In genomic region chr6:146315321-146316254, GRCh38 we compare ENCODE assay signal across 16 cellular contexts.
DNase-seq lines count a peak whose midpoint lies in the region; ATAC-seq lines count a peak whose summit lies in the region.
"Had no signal": no experiment of that assay in that cellular context is flagged by ENCODE, and none has a peak within 500 bp of the region (broad histone marks: within the 10 kb centered on the region; RNA-seq: fewer than 3 reads in every experiment).

No MANE protein-coding gene starts in this region.

- no peaks in the 10 kb centered on the region for H3K9me3 ChIP-seq in HAP-1
- H3K9me3 ChIP-seq: BLaER1 had no signal

- no peak for ATAC-seq in left colon
- ATAC-seq: HCT116 had no signal

- DNase-seq in EL (peak; percentile 13), HAP-1 (ENCODE audit: low spot score in 2 of 2) (peak; percentile 14 to 60), NCI-H82 treated with DMSO at 0.1 percent for 48 hours (lab: John Stamatoyannopoulos, UW; ENCODE audit: unreplicated experiment) (peak; percentile 21), fibroblast of peridontal ligament (ENCODE audit: extremely low read depth) (peak; percentile 39), retina (no peak), D341Med (ENCODE audit: low spot score) (no peak), left colon (no peak), HuH-7.5 (ENCODE audit: low spot score) (no peak)
- DNase-seq: ACHN; CD8-positive, alpha-beta memory T cell; NCI-H1092 treated with DMSO at 0.1 percent for 48 hours; NCI-H187; NCI-H226; T-helper 1 cell had no signal

- in situ Hi-C loops in HAP-1 (cut with MboI; ENCODE audit: low sequenced_read_pairs), result no loop called here

- intact Hi-C loops in left colon (cut with DNase I, micrococcal nuclease), result no loop called here

- H3K4me3 ChIP-seq in HAP-1, result no peak overlapping the region
- H3K4me3 ChIP-seq: BLaER1 had no signal

- H3K27me3 ChIP-seq in HAP-1 (ENCODE audit: low read depth), result no peaks in the 10 kb centered on the region
- H3K27me3 ChIP-seq: BLaER1 had no signal

- H3K4me1 ChIP-seq in HAP-1, result peaks cover 6% of the 10 kb centered on the region
- H3K4me1 ChIP-seq: BLaER1 had no signal

- H3K36me3 ChIP-seq in HAP-1 (replicated peaks), result no peaks in the 10 kb centered on the region
- H3K36me3 ChIP-seq: BLaER1 had no signal

Comparison
In these comparisons a context has a peak if more than half of its experiments do, and no peak if none do; other contexts are left out.
1. DNase-seq: peak in EL (single experiment), HAP-1 (2 of 2), NCI-H82 treated with DMSO at 0.1 percent for 48 hours (single experiment) and fibroblast of peridontal ligament (single experiment); none in retina (single experiment), D341Med (single experiment), left colon (0 of 2) and HuH-7.5 (single experiment).